Comparison of ENCODE assay signal across 28 cellular contexts in the genomic region with DNA sequence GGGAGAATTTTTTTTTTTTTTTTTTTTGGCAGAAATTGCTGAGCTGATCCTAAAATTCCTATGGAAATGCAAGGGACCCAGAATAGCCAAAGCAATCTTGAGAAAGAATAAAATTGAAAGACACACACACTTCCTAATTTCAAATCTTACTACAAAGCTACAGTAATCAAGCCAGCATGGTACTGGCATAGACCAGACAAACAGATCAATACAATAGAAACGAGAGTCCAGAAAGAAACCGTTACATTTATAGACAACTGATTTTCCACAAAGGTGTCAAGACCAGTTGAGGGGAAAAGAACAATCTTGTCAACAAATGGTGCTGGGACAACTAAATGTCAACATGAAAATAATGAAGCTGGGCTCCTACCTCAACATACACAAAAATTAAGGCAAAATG.
"Had no signal": no experiment of that assay in that cellular context is flagged by ENCODE, and none has a peak within 500 bp of the region (broad histone marks: within the 10 kb centered on the region; RNA-seq: fewer than 3 reads in every experiment).

No MANE protein-coding gene starts in this region.

- H3K9me3 ChIP-seq: colonic mucosa, esophagus squamous epithelium, gastroesophageal sphincter, heart left ventricle, left lung, lower lobe of right lung, mucosa of descending colon had no signal

- H3K4me3 Mint-ChIP-seq: dendritic cell treated with granulocyte-macrophage colony-stimulating factor and Interleukin-4, amounts not matched to agents 40 ng/mL and 50 ng/mL, for 4 days; endodermal cell; immature natural killer cell; mesothelial cell of epicardium; naive B cell; naive thymus-derived CD8-positive, alpha-beta T cell had no signal

- H3K4me1 ChIP-seq: colonic mucosa, foreskin keratinocyte had no signal

- H3K4me3 ChIP-seq: colonic mucosa, esophagus squamous epithelium, gastroesophageal sphincter, heart left ventricle, hepatocyte, left lung, lower lobe of right lung, mucosa of descending colon had no signal

- ATAC-seq: effector memory CD8-positive, alpha-beta T cell; esophagus mucosa; foreskin keratinocyte; gastroesophageal sphincter; heart left ventricle; left colon; left lung; left ventricle myocardium superior; lower lobe of right lung; mucosa of descending colon; naive thymus-derived CD8-positive, alpha-beta T cell had no signal

- H3K4me1 Mint-ChIP-seq: endodermal cell had no signal

- H3K27ac Mint-ChIP-seq: dendritic cell treated with granulocyte-macrophage colony-stimulating factor and Interleukin-4, amounts not matched to agents 40 ng/mL and 50 ng/mL, for 4 days; endodermal cell; immature natural killer cell; mesothelial cell of epicardium had no signal

- H3K36me3 Mint-ChIP-seq: immature natural killer cell, mesothelial cell of epicardium, naive B cell had no signal

- H3K27ac ChIP-seq: colonic mucosa, epithelial cell of prostate, esophagus squamous epithelium, foreskin keratinocyte, gastroesophageal sphincter, heart left ventricle, hepatocyte, left lung, lower lobe of right lung had no signal

- DNase-seq: colonic mucosa; cortex of kidney; effector CD8-positive, alpha-beta T cell; effector memory CD8-positive, alpha-beta T cell; endodermal cell; erythroblast; esophagus squamous epithelium; foreskin keratinocyte; heart left ventricle; hypothalamus; immature natural killer cell; islet precursor cell; kidney; kidney glomerular epithelial cell; left colon; left lung; left ventricle myocardium superior; lower lobe of right lung; mesenchymal stem cell; mucosa of descending colon; naive B cell; naive thymus-derived CD8-positive, alpha-beta T cell had no signal

- H3K9me3 Mint-ChIP-seq: dendritic cell treated with granulocyte-macrophage colony-stimulating factor and Interleukin-4, amounts not matched to agents 40 ng/mL and 50 ng/mL, for 4 days; effector memory CD8-positive, alpha-beta T cell; endodermal cell; immature natural killer cell; mesothelial cell of epicardium; naive B cell; naive thymus-derived CD8-positive, alpha-beta T cell had no signal

- H3K36me3 ChIP-seq: colonic mucosa, esophagus squamous epithelium, gastroesophageal sphincter, heart left ventricle, left lung, lower lobe of right lung had no signal

- H3K27me3 Mint-ChIP-seq: dendritic cell treated with granulocyte-macrophage colony-stimulating factor and Interleukin-4, amounts not matched to agents 40 ng/mL and 50 ng/mL, for 4 days; effector memory CD8-positive, alpha-beta T cell; naive B cell; naive thymus-derived CD8-positive, alpha-beta T cell had no signal

- H3K27me3 ChIP-seq: colonic mucosa, esophagus squamous epithelium, foreskin keratinocyte, gastroesophageal sphincter, heart left ventricle, hepatocyte, left lung had no signal
